In the genomic region with DNA sequence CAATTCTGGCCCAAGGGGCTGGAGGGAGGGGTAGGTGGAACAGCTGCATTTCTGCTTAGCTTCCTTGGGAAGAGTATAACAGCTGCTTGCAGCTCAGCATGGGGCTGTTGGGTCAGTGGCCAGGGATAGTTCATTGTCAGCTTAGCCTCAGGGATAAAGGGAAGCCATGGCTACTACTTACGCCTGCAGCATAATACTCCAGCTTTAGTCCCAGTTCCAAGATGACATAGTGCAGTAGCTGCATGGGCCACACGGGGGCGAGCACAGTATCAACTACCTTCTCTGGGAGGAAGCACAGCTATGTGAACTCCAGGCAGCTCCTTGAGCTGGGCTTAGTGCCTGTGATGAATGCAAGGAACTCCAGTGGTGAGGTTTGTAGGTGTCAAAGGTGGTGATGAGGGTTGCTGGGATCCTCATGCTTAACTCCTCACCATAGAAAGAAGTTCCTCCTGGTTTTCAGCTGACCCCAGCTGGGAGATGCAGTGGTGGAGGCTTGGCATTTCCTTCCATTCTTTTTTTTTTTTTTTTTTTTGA, we compare ENCODE assay signal across 8 cellular contexts. TPM values are rescaled to one million over a fixed set of nuclear protein-coding genes. Genes with fewer than 3 reads are reported as not detected.
DNase-seq lines count a peak whose midpoint lies in the region; ATAC-seq, FAIRE-seq and TF ChIP-seq lines count a peak whose summit lies in the region.

No MANE protein-coding gene starts in this region.

- H3K4me3 ChIP-seq in WI38 (ENCODE audit: low read depth, low read length) (no peak overlapping the region), mammary epithelial cell (replicated peaks in 1 of 3; ENCODE audit: insufficient read depth in 1 of 3, low read depth in 2 of 3, low read length in 3 of 3) (no peak overlapping the region)

- no peaks in the 10 kb centered on the region for H3K27me3 ChIP-seq in mammary epithelial cell (ENCODE audit: insufficient read depth, low read length)

- dilution Hi-C loops in mammary epithelial cell (cut with HindIII; ENCODE audit: low sequenced_read_pairs) = no loop called here

- peak; percentile 94 for FAIRE-seq in GM12891 (lab: Jason Lieb, UNC)

- H3K9ac ChIP-seq in mammary epithelial cell (ENCODE audit: insufficient read depth, low read length) = no peak overlapping the region

- H4K20me1 ChIP-seq in mammary epithelial cell (ENCODE audit: insufficient read depth, low read length) = no peaks in the 10 kb centered on the region

- H3K4me2 ChIP-seq in mammary epithelial cell (ENCODE audit: insufficient read depth, low read depth, low read length) = no peak overlapping the region

- no peaks in the 10 kb centered on the region for H3K79me2 ChIP-seq in mammary epithelial cell (ENCODE audit: insufficient read depth, low read length)

- BruUV-seq in mammary epithelial cell (replicated peaks; lab: Mats Ljungman, UMichigan) = no TSS peak

- H2AFZ ChIP-seq in mammary epithelial cell (ENCODE audit: low read depth, low read length) = no peak overlapping the region

- H3K36me3 ChIP-seq in mammary epithelial cell (ENCODE audit: insufficient read depth, low read length) = no peaks in the 10 kb centered on the region

- H3K27ac ChIP-seq in 22Rv1 = no peak overlapping the region
- no peak overlapping the region for H3K27ac ChIP-seq in mammary epithelial cell (ENCODE audit: insufficient read depth, low read depth, low read length)

- CTCF ChIA-PET in mammary epithelial cell (lab: Charles Lee; ENCODE audit: low non-redundant PET) = interaction anchor here (0.5 to 1.8 kb wide), 7 partner anchors 8 to 501 kb away, joined by 3 to 17 read pairs (median 3); no protein-coding TSS in a partner anchor

- ATAC-seq in HG02678 (IDR thresholded peaks at IDR 0.05; ENCODE audit: unreplicated experiment) = peak; percentile 99

- DNase-seq in GM12891 (ENCODE audit: insufficient read length, low spot score) (peak; percentile 46), NCI-H1694 (lab: John Stamatoyannopoulos, UW) (peak; percentile 85), mammary epithelial cell (peak; percentile 72), kidney glomerular epithelial cell (lab: John Stamatoyannopoulos, UW) (peak; percentile 78)
- peak; percentile 78 for DNase-seq in stimulated activated CD4-positive, alpha-beta T cell treated with anti-CD3 and anti-CD28 coated beads, Interleukin-4, amount 100 ng/mL, for 1 hour

- TF ChIP-seq POLR2A in GM12891 (IDR thresholded peaks at IDR 0.05; ENCODE audit: low read depth, low read length) = no peak

- H3K4me1 ChIP-seq in mammary epithelial cell (ENCODE audit: insufficient read depth, low read length) = peaks cover 10% of the 10 kb centered on the region

- TF ChIP-seq CTCF in 22Rv1 (IDR thresholded peaks at IDR 0.05) (peak; percentile 91), WI38 (IDR thresholded peaks at IDR 0.05; ENCODE audit: low read depth, low read length) (peak; percentile 78), mammary epithelial cell (conservative IDR thresholded peaks at IDR 0.05 in 1 of 2, IDR thresholded peaks at IDR 0.05 in 1 of 2; ENCODE audit: extremely low read depth in 1 of 2, insufficient read depth in 1 of 2, low read depth in 1 of 2, low read length in 2 of 2) (peak; percentile 89 to 92)

- WGBS in mammary epithelial cell (ENCODE audit: low coverage, missing lambda C conversion rate) = 14% methylated on average over 3 of the region's 3 CpGs

- intact Hi-C loops in mammary epithelial cell (cut with micrococcal nuclease) = loop anchor here (1.0 to 2.0 kb wide), 2 partner anchors 15 to 35 kb away; a partner anchor contains a TSS

- peaks cover 10% of the 10 kb centered on the region for H3K9me3 ChIP-seq in mammary epithelial cell (replicated peaks; ENCODE audit: insufficient read depth, low read length)

- in situ Hi-C loops in mammary epithelial cell (cut with MboI; ENCODE audit: low sequenced_read_pairs in 2 of 2) = no loop called here

TF ChIP-seq in GM12891, 5 proteins besides CTCF, POLR2A, EP300 and RAD21:
- TF ChIP-seq POU2F2 (IDR thresholded peaks at IDR 0.05; ENCODE audit: low read depth, low read length) = no peak
- peak; percentile 37 for TF ChIP-seq SPI1 (IDR thresholded peaks at IDR 0.05; ENCODE audit: low read depth, low read length)
TF ChIP-seq in GM12891: peak in this region for 1.

RNA-seq across cellular contexts. Expression of a gene that starts 35.4 kb away (rescaled TPM):
- polyA plus RNA-seq in GM12891 (2012; ENCODE audit: low read depth, missing spikeins) = 12.7 TPM
- 10 to 100 TPM; 26.2 to 53.5 TPM for total RNA-seq in mammary epithelial cell
- 18.3 TPM for polyA plus RNA-seq in mammary epithelial cell
- 4.2 TPM for polyA minus RNA-seq in mammary epithelial cell
